Comparison of ENCODE assay signal across 2 cellular contexts in the genomic region with DNA sequence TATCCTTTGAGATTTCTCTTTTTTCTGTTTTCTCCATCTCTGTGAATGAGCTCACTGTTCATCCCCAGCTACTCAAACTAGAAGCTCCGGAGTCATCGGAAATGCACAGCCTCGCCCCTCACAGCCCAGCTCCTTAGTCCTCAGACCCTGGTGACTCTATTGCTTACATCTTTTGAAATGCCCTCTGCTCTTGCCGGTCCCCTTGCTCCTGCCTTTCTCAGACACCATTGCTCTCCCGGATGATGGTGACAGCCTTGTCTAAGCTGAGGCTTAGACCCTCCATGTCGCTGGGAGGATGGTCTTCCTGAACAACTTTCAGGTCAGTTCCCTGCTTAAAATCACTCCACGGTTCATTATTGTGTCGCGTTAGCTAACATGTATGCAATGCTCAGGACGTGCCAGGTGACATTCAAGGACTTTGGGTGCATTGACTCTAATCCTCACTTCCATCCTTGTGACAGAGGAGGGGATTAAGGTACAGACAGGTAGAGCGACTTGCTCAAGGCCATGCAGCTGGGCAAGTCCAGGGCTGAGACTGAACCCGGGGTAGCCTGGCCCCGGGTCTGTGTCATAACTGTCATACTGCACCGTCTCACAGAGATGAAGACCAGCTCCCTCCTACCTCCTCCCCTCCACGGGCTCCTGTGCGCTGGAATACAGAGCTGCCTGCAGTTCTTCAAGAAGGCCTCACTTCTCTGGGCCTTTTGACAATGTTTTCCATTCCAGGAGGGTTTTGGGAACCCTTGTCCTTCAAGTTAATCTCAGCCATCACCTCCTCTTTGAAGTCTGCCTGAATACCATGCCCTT.
TF ChIP-seq lines count a peak whose summit lies in the region.

No MANE protein-coding gene starts in this region.

TF ChIP-seq in HepG2, 621 proteins besides CTCF, POLR2A, EP300 and RAD21:
- TF ChIP-seq PITX1 (CRISPR knock-in tag; IDR thresholded peaks at IDR 0.05), result 0 out of 2 replicates have a peak, but pooled peaks have one; percentile 40
- TF ChIP-seq, protein P1, sequence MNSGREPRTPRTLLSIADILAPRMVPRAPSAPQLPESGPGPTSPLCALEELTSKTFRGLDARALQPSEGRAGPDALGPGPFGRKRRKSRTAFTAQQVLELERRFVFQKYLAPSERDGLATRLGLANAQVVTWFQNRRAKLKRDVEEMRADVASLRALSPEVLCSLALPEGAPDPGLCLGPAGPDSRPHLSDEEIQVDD (CRISPR knock-in tag; IDR thresholded peaks at IDR 0.05; ENCODE audit: borderline replicate concordance), result no peak

TF ChIP-seq in K562, 482 proteins besides CTCF, POLR2A, EP300 and RAD21:
- TF ChIP-seq POLR2H (tag; IDR thresholded peaks at IDR 0.05; ENCODE audit: low read depth) (no peak), FOSL1 (tag; conservative IDR thresholded peaks at IDR 0.05) (no peak), ZNF121 (CRISPR knock-in tag; conservative IDR thresholded peaks at IDR 0.05) (no peak), ZNF140 (CRISPR knock-in tag; IDR thresholded peaks at IDR 0.05) (no peak), C11orf30 (IDR thresholded peaks at IDR 0.05; ENCODE audit: low read depth) (no peak), JUNB (CRISPR knock-in tag; conservative IDR thresholded peaks at IDR 0.05) (no peak), ZNF57 (CRISPR knock-in tag; IDR thresholded peaks at IDR 0.05) (no peak), ZNF77 (CRISPR knock-in tag; IDR thresholded peaks at IDR 0.05) (no peak), PHF8 (IDR thresholded peaks at IDR 0.05; ENCODE audit: borderline replicate concordance, low read length) (no peak)
- TF ChIP-seq, protein P2, sequence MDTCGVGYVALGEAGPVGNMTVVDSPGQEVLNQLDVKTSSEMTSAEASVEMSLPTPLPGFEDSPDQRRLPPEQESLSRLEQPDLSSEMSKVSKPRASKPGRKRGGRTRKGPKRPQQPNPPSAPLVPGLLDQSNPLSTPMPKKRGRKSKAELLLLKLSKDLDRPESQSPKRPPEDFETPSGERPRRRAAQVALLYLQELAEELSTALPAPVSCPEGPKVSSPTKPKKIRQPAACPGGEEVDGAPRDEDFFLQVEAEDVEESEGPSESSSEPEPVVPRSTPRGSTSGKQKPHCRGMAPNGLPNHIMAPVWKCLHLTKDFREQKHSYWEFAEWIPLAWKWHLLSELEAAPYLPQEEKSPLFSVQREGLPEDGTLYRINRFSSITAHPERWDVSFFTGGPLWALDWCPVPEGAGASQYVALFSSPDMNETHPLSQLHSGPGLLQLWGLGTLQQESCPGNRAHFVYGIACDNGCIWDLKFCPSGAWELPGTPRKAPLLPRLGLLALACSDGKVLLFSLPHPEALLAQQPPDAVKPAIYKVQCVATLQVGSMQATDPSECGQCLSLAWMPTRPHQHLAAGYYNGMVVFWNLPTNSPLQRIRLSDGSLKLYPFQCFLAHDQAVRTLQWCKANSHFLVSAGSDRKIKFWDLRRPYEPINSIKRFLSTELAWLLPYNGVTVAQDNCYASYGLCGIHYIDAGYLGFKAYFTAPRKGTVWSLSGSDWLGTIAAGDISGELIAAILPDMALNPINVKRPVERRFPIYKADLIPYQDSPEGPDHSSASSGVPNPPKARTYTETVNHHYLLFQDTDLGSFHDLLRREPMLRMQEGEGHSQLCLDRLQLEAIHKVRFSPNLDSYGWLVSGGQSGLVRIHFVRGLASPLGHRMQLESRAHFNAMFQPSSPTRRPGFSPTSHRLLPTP (IDR thresholded peaks at IDR 0.05; ENCODE audit: borderline replicate concordance, extremely low read depth, insufficient read length), result no peak
- TF ChIP-seq, protein P3, sequence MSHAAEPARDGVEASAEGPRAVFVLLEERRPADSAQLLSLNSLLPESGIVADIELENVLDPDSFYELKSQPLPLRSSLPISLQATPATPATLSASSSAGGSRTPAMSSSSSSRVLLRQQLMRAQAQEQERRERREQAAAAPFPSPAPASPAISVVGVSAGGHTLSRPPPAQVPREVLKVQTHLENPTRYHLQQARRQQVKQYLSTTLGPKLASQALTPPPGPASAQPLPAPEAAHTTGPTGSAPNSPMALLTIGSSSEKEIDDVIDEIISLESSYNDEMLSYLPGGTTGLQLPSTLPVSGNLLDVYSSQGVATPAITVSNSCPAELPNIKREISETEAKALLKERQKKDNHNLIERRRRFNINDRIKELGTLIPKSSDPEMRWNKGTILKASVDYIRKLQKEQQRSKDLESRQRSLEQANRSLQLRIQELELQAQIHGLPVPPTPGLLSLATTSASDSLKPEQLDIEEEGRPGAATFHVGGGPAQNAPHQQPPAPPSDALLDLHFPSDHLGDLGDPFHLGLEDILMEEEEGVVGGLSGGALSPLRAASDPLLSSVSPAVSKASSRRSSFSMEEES (CRISPR knock-in tag; IDR thresholded peaks at IDR 0.05), result no peak
